In genomic region chr2:54771166-54771565, GRCh38 we compare ENCODE assay signal across 18 cellular contexts. TPM values are rescaled to one million over a fixed set of nuclear protein-coding genes. Genes with fewer than 3 reads are reported as not detected.
A peak's percentile ranks its signal among the peaks of the same experiment; 100 is the strongest.
DNase-seq lines count a peak whose midpoint lies in the region; ATAC-seq and TF ChIP-seq lines count a peak whose summit lies in the region.
"Had no signal": no experiment of that assay in that cellular context is flagged by ENCODE, and none has a peak within 500 bp of the region (broad histone marks: within the 10 kb centered on the region; RNA-seq: fewer than 3 reads in every experiment).

No MANE protein-coding gene starts in this region.

- H3K36me3 Mint-ChIP-seq in CD4-positive, alpha-beta memory T cell: peaks cover 0 to 13% of the 10 kb centered on the region in 2 donors
- H3K36me3 Mint-ChIP-seq: stimulated activated effector memory CD8-positive, alpha-beta T cell treated with anti-CD3 and anti-CD28 coated beads, Interleukin-12 subunit alpha, Interleukin-12 subunit beta, amount 100 ng/mL, for 72 hours had no signal

- H3K4me3 ChIP-seq in AG10803 (ENCODE audit: low read length): no peak overlapping the region
- no peak overlapping the region for H3K4me3 ChIP-seq in CD4-positive, alpha-beta memory T cell (ENCODE audit: low read length in 2 of 2)
- H3K4me3 ChIP-seq: skin epidermis, transverse colon had no signal

- H3K27ac ChIP-seq in foreskin keratinocyte: peak overlapping the region; percentile 39
- H3K27ac ChIP-seq in CD4-positive, alpha-beta memory T cell (ENCODE audit: low read depth, low read length): no peak overlapping the region
- H3K27ac ChIP-seq: HL-60, transverse colon had no signal

- no peaks in the 10 kb centered on the region for H3K36me3 ChIP-seq in CD4-positive, alpha-beta memory T cell (ENCODE audit: insufficient read depth, low read length)
- H3K36me3 ChIP-seq: transverse colon had no signal

- no peak for TF ChIP-seq POLR2A in GM18505 (IDR thresholded peaks at IDR 0.05; ENCODE audit: borderline replicate concordance, extremely low read depth, insufficient read depth, insufficient read length)

- H3K27me3 ChIP-seq in foreskin keratinocyte: no peaks in the 10 kb centered on the region
- H3K27me3 ChIP-seq in CD4-positive, alpha-beta memory T cell (ENCODE audit: insufficient read depth, low read length): no peaks in the 10 kb centered on the region
- H3K27me3 ChIP-seq: transverse colon had no signal

- ATAC-seq in foreskin keratinocyte: peak; percentile 72
- ATAC-seq in HG02884 (IDR thresholded peaks at IDR 0.05; ENCODE audit: unreplicated experiment): no peak
- ATAC-seq in GM18505 (IDR thresholded peaks at IDR 0.05; ENCODE audit: unreplicated experiment): no peak
- ATAC-seq: stimulated activated effector memory CD8-positive, alpha-beta T cell treated with anti-CD3 and anti-CD28 coated beads, Interleukin-12 subunit alpha, Interleukin-12 subunit beta, amount 100 ng/mL, for 72 hours had no signal

- H3K9me3 ChIP-seq in CD4-positive, alpha-beta memory T cell (ENCODE audit: control insufficient read depth in 1 of 2, low read length in 2 of 2): peaks cover 0 to 6% of the 10 kb centered on the region in 2 donors

- H3K27me3 Mint-ChIP-seq in CD4-positive, alpha-beta memory T cell: peaks cover 0 to 5% of the 10 kb centered on the region in 2 donors
- H3K27me3 Mint-ChIP-seq: activated naive CD8-positive, alpha-beta T cell treated with anti-CD3 and anti-CD28 coated beads, Interleukin-2, amount 10 ng/mL, durations not matched to agents 7 days and 5 days had no signal

- POLR2A ChIA-PET in CD4-positive, alpha-beta memory T cell (lab: Charles Lee; ENCODE audit: partially characterized antibody): no interaction called here

- no peak overlapping the region for H3K27ac Mint-ChIP-seq in CD4-positive, alpha-beta memory T cell
- H3K27ac Mint-ChIP-seq: activated naive CD8-positive, alpha-beta T cell treated with anti-CD3 and anti-CD28 coated beads, Interleukin-2, amount 10 ng/mL, durations not matched to agents 7 days and 5 days; stimulated activated effector memory CD8-positive, alpha-beta T cell treated with anti-CD3 and anti-CD28 coated beads, Interleukin-12 subunit alpha, Interleukin-12 subunit beta, amount 100 ng/mL, for 72 hours had no signal

- H3K4me1 ChIP-seq in foreskin keratinocyte: peaks cover 46% of the 10 kb centered on the region
- no peaks in the 10 kb centered on the region for H3K4me1 ChIP-seq in CD4-positive, alpha-beta memory T cell (ENCODE audit: insufficient read depth, low read length)
- H3K4me1 ChIP-seq: transverse colon had no signal

- DNase-seq in AG10803 (ENCODE audit: low read depth) (peak; percentile 40), HS-5 (ENCODE audit: low read depth) (peak; percentile 19), astrocyte of the hippocampus (ENCODE audit: low read depth, low spot score) (peak; percentile 35), foreskin keratinocyte (peak; percentile 66 to 87), NCI-H1417 (lab: John Stamatoyannopoulos, UW) (no peak)
- DNase-seq in CD4-positive, alpha-beta memory T cell: no peak
- DNase-seq: activated CD4-positive, alpha-beta T cell treated with anti-CD3 and anti-CD28 coated beads, Interleukin-2, amount 50 U/mL, for 1 hour; activated naive CD8-positive, alpha-beta T cell treated with anti-CD3 and anti-CD28 coated beads, Interleukin-2, amount 10 ng/mL, durations not matched to agents 7 days and 5 days; activated T-cell treated with anti-CD3 and anti-CD28 coated beads, Interleukin-2, amount 50 U/mL, for 1 hour; COR-L47; GDM1; NCI-H345; transverse colon had no signal

- TF ChIP-seq CTCF in AG10803 (conservative IDR thresholded peaks at IDR 0.05; ENCODE audit: low read length) (no peak), foreskin keratinocyte (conservative IDR thresholded peaks at IDR 0.05) (no peak)

- intact Hi-C loops in CD4-positive, alpha-beta memory T cell (cut with micrococcal nuclease): no loop called here

- CTCF ChIA-PET in CD4-positive, alpha-beta memory T cell (lab: Charles Lee; ENCODE audit: partially characterized antibody): interaction anchor here (1.3 kb wide), 2 partner anchors 67 to 68 kb away, joined by 3 read pairs; no protein-coding TSS in a partner anchor

- no peaks in the 10 kb centered on the region for H3K4me1 Mint-ChIP-seq in CD4-positive, alpha-beta memory T cell

- H3K9me3 Mint-ChIP-seq in CD4-positive, alpha-beta memory T cell: peaks cover 0 to 15% (median 11%) of the 10 kb centered on the region in 8 donors

- no peak overlapping the region for H3K4me3 Mint-ChIP-seq in CD4-positive, alpha-beta memory T cell
- H3K4me3 Mint-ChIP-seq: activated naive CD8-positive, alpha-beta T cell treated with anti-CD3 and anti-CD28 coated beads, Interleukin-2, amount 10 ng/mL, durations not matched to agents 7 days and 5 days; stimulated activated effector memory CD8-positive, alpha-beta T cell treated with anti-CD3 and anti-CD28 coated beads, Interleukin-12 subunit alpha, Interleukin-12 subunit beta, amount 100 ng/mL, for 72 hours had no signal

RNA-seq across cellular contexts. Expression of gene EML6, which starts 47.7 kb away (rescaled TPM):
- total RNA-seq in foreskin keratinocyte: 0.61 and 0.63 TPM in 2 replicates
- polyA plus RNA-seq in foreskin keratinocyte: 0.16 and 0.36 TPM in 2 replicates
- total RNA-seq in CD4-positive, alpha-beta memory T cell: 1 to 10 TPM; 1.8 to 3.9 TPM
- polyA plus RNA-seq in CD4-positive, alpha-beta memory T cell: under 1 TPM in 1 of 2 donors, not detected in 1; 0.02 TPM

Comparison
In these comparisons a context has a peak if more than half of its experiments do, and no peak if none do; other contexts are left out.
1. DNase-seq: peak in AG10803 (single experiment), HS-5 (single experiment), astrocyte of the hippocampus (single experiment) and foreskin keratinocyte (2 of 2); none in NCI-H1417 (0 of 3) and CD4-positive, alpha-beta memory T cell (0 of 5).